8 cellular contexts compared by ENCODE assay signal in the genomic region with DNA sequence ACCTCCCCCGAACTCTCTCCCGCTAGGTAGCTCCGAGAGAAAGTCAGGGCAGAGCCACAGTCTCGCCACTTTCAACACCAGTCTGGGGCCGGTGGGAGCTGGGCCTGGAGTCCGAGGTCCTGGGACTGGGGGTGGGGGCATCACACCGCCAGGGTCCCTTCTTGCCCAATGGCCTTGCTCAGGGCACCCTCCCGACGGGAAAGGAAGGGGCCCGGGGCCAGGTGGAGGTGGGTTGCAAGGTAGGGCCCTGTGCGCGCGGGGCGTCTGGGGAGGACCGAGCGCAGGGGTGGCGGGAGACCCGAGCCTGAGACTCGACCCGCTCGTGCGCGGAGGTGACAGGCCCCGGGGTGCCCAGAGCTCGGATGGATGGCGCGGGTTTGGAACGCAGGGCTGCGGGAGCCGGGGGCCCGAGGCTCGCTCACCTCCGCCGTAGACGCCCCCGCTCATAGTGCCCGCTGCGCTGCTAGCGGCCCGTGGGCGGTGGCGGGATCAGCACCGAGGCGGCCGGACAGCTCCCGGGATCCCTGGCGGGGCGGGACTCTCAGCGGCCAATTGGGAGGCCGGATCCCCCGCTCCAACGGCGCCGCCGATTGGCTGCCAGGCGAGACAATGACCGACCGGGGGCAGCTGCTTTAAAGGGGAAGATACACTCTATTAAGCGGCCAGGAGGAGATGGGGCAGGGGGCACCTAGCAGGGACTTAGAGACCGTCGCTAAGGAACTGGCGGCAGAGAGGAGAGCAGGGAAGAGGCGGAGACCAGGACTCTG. TPM values are rescaled to one million over a fixed set of nuclear protein-coding genes. Genes with fewer than 3 reads are reported as not detected.
A peak's percentile ranks its signal among the peaks of the same experiment; 100 is the strongest.
DNase-seq lines count a peak whose midpoint lies in the region; ATAC-seq and TF ChIP-seq lines count a peak whose summit lies in the region.

A gene (minus strand): TSS at position 541 of the 767 bp plus-strand sequence. CDS start 94 bp downstream, at position 447.

- peaks cover 0 to 7% (median 5%) of the 10 kb centered on the region in 3 donors for H3K4me1 Mint-ChIP-seq in naive B cell

- no peak for TF ChIP-seq CTCF in OCI-LY7 (conservative IDR thresholded peaks at IDR 0.05; ENCODE audit: low read length)

- CTCF ChIA-PET in OCI-LY7 (lab: Charles Lee; ENCODE audit: unreplicated experiment): no interaction called here

- no peaks in the 10 kb centered on the region for H4K20me1 ChIP-seq in OCI-LY7 (ENCODE audit: insufficient read depth, low read length)

- no peaks in the 10 kb centered on the region for H3K9me2 ChIP-seq in OCI-LY7 (ENCODE audit: insufficient read depth, low read length)

- DNase-seq in DMS153 (lab: John Stamatoyannopoulos, UW) (peak; percentile 47), NCI-H187 (lab: John Stamatoyannopoulos, UW) (peak; percentile 36 to 88), naive B cell (no peak), OCI-LY7 (ENCODE audit: low spot score) (no peak)

- no TSS peak for BruUV-seq in OCI-LY7 (replicated peaks; lab: Mats Ljungman, UMichigan)

- POLR2A ChIA-PET in OCI-LY7 (lab: Charles Lee): no interaction called here

- peak; percentile 32 to 53 for ATAC-seq in activated CD4-positive, CD25-positive, alpha-beta regulatory T cell treated with anti-CD3 and anti-CD28 coated beads, Interleukin-2, amount 50 U/mL, for 24 hours
- ATAC-seq in naive B cell (ENCODE audit: low read depth in 2 of 2) (peak; percentile 48 to 56), HG03095 (IDR thresholded peaks at IDR 0.05; ENCODE audit: unreplicated experiment) (no peak), HG03432 (IDR thresholded peaks at IDR 0.05; ENCODE audit: unreplicated experiment) (no peak)

- peak within 1 kb of the TSS in 1 of 6 donors; percentile 51 for H3K27ac Mint-ChIP-seq in naive B cell

- H3K27me3 ChIP-seq in endocrine pancreas (ENCODE audit: control insufficient read depth, insufficient read depth, low read length): no peaks in the 10 kb centered on the region

- H2AFZ ChIP-seq in OCI-LY7 (ENCODE audit: low read length): no peak within 1 kb of the TSS

- H3K4me3 ChIP-seq in endocrine pancreas (ENCODE audit: control insufficient read depth, insufficient read depth, low read length) (peak within 1 kb of the TSS; percentile 19), OCI-LY7 (ENCODE audit: low read depth, low read length, poor library complexity, severe bottlenecking) (no peak within 1 kb of the TSS)

- no peaks in the 10 kb centered on the region for H3K79me2 ChIP-seq in OCI-LY7 (ENCODE audit: insufficient read depth, low read depth, low read length)

- no peak within 1 kb of the TSS for H3K27ac ChIP-seq in OCI-LY7 (ENCODE audit: low read depth, low read length, poor library complexity, severe bottlenecking)

- H3K9me3 Mint-ChIP-seq in naive B cell: peaks cover 0 to 3% (median 0%) of the 10 kb centered on the region in 7 donors

- H3K36me3 ChIP-seq in endocrine pancreas (ENCODE audit: control insufficient read depth, insufficient read depth, low read length) (no peaks in the 10 kb centered on the region), OCI-LY7 (ENCODE audit: insufficient read depth, low read length) (no peaks in the 10 kb centered on the region)

- peaks cover 34 to 71% (median 52%) of the 10 kb centered on the region in 3 donors for H3K27me3 Mint-ChIP-seq in naive B cell

- no peak within 1 kb of the TSS for H3K4me2 ChIP-seq in OCI-LY7 (ENCODE audit: low read length)

- intact Hi-C loops in OCI-LY7 (cut with micrococcal nuclease; ENCODE audit: unreplicated experiment): no loop called here

- H3K36me3 Mint-ChIP-seq in naive B cell: peaks cover 0 to 10% of the 10 kb centered on the region in 2 donors

- H3K4me3 Mint-ChIP-seq in naive B cell: peak within 1 kb of the TSS in 1 of 8 donors; percentile 47

- peak within 1 kb of the TSS; percentile 91 for H3K9ac ChIP-seq in endocrine pancreas (ENCODE audit: control insufficient read depth, insufficient read depth, low read length)

- H3K4me1 ChIP-seq in endocrine pancreas (ENCODE audit: control insufficient read depth, insufficient read depth, low read length) (no peaks in the 10 kb centered on the region), OCI-LY7 (ENCODE audit: insufficient read depth, low read length, poor library complexity, severe bottlenecking) (no peaks in the 10 kb centered on the region)

- no peaks in the 10 kb centered on the region for H3K9me3 ChIP-seq in endocrine pancreas (ENCODE audit: control insufficient read depth, low read length)
- no peaks in the 10 kb centered on the region for H3K9me3 ChIP-seq in OCI-LY7 (ENCODE audit: low read length)

RNA-seq across cellular contexts. Expression of the gene that starts here (rescaled TPM):
- not detected for polyA plus RNA-seq in naive B cell (ENCODE audit: low read depth in 6 of 6)
- not detected in 2 replicates for total RNA-seq in OCI-LY7 (2014; rRNA removed; shearing (Covaris generic))
- total RNA-seq in OCI-LY7 (2022): not detected in 2 replicates

Comparison
In these comparisons a context has a peak if more than half of its experiments do, and no peak if none do; other contexts are left out.
1. Peak in ATAC-seq in naive B cell; RNA of the gene not detected or under 1 TPM.
2. DNase-seq: peak in DMS153 (single experiment) and NCI-H187 (2 of 2); none in naive B cell (single experiment) and OCI-LY7 (single experiment).
3. ATAC-seq: peak in activated CD4-positive, CD25-positive, alpha-beta regulatory T cell treated with anti-CD3 and anti-CD28 coated beads, Interleukin-2, amount 50 U/mL, for 24 hours (2 of 2); none in HG03095 (single experiment) and HG03432 (single experiment).